Comparison of ENCODE assay signal across 1 cellular context in genomic region chr15:22978691-22979068, GRCh38.
TF ChIP-seq lines count a peak whose summit lies in the region.

No MANE protein-coding gene starts in this region.

TF ChIP-seq in SK-N-SH, 30 proteins besides CTCF, POLR2A, EP300 and RAD21 (continued from another document):
- TF ChIP-seq ZBTB33 (IDR thresholded peaks at IDR 0.05; ENCODE audit: borderline replicate concordance, low read depth): no peak
- no peak for TF ChIP-seq MAX (IDR thresholded peaks at IDR 0.05; ENCODE audit: low read depth)
- TF ChIP-seq TEAD4 (IDR thresholded peaks at IDR 0.05; ENCODE audit: borderline replicate concordance, insufficient read depth): no peak
- TF ChIP-seq POLR2AphosphoS5 (IDR thresholded peaks at IDR 0.05; ENCODE audit: low read depth, low read length): no peak
